Comparison of ENCODE assay signal across 8 cellular contexts in genomic region chr11:108871152-108871551, GRCh38.
A peak's percentile ranks its signal among the peaks of the same experiment; 100 is the strongest.
DNase-seq lines count a peak whose midpoint lies in the region; TF ChIP-seq lines count a peak whose summit lies in the region.

No MANE protein-coding gene starts in this region.

- H3K9me3 Mint-ChIP-seq in activated T-helper 2 cell treated with anti-CD3 and anti-CD28 coated beads, Interferon-gamma antibody, Interleukin-2, Interleukin-4, amounts not matched to agents 10 μg/mL and 5 μg/mL and 100 μg/mL, durations not matched to agents 14 hours and 24 hours and 36 hours = no peaks in the 10 kb centered on the region

- no peaks in the 10 kb centered on the region for H3K36me3 Mint-ChIP-seq in activated T-helper 2 cell treated with anti-CD3 and anti-CD28 coated beads, Interferon-gamma antibody, Interleukin-2, Interleukin-4, amounts not matched to agents 10 μg/mL and 5 μg/mL and 100 μg/mL, durations not matched to agents 14 hours and 24 hours and 36 hours (ENCODE audit: low read depth)

- H3K27me3 Mint-ChIP-seq in activated T-helper 2 cell treated with anti-CD3 and anti-CD28 coated beads, Interferon-gamma antibody, Interleukin-2, Interleukin-4, amounts not matched to agents 10 μg/mL and 5 μg/mL and 100 μg/mL, durations not matched to agents 14 hours and 24 hours and 36 hours (ENCODE audit: low read depth) = no peaks in the 10 kb centered on the region

- TF ChIP-seq POLR2A in transverse colon (IDR thresholded peaks at IDR 0.05) = no peak

- no peaks in the 10 kb centered on the region for H4K20me1 ChIP-seq in OCI-LY7 (ENCODE audit: insufficient read depth, low read length)

- CTCF ChIA-PET in A673 (lab: Charles Lee) (interaction anchor here (0.6 to 1.4 kb wide), 6 partner anchors 10 to 363 kb away, joined by 3 to 11 read pairs (median 4); no protein-coding TSS in a partner anchor), OCI-LY7 (lab: Charles Lee; ENCODE audit: unreplicated experiment) (no interaction called here)

- H3K9me2 ChIP-seq in OCI-LY7 (ENCODE audit: insufficient read depth, low read length) = no peaks in the 10 kb centered on the region

- peak; percentile 79 for TF ChIP-seq CTCF in A673 (conservative IDR thresholded peaks at IDR 0.05; ENCODE audit: low read depth, low read length)
- peak; percentile 55; the same call in 2 of the 3 replicates for TF ChIP-seq CTCF in GM12872 (IDR thresholded peaks at IDR 0.05; ENCODE audit: insufficient read depth, low read depth, low read length)
- TF ChIP-seq CTCF in OCI-LY7 (conservative IDR thresholded peaks at IDR 0.05; ENCODE audit: low read length) = peak; percentile 66
- TF ChIP-seq CTCF in transverse colon (IDR thresholded peaks at IDR 0.05) = peak in 2 of 5 experiments; percentile 14 to 23

- H3K9me3 ChIP-seq in A673 (ENCODE audit: low read depth, low read length, poor library complexity, severe bottlenecking) (no peaks in the 10 kb centered on the region), OCI-LY7 (ENCODE audit: low read length) (no peaks in the 10 kb centered on the region), transverse colon (no peaks in the 10 kb centered on the region)

- intact Hi-C loops in A673 (cut with micrococcal nuclease; ENCODE audit: unreplicated experiment) = loop anchor here (1.0 to 10.0 kb wide), 2 partner anchors 173 to 824 kb away; no protein-coding TSS in a partner anchor
- intact Hi-C loops in OCI-LY7 (cut with micrococcal nuclease; ENCODE audit: unreplicated experiment) = loop anchor here (5.0 kb wide), 1 partner anchor 174 kb away; no protein-coding TSS in a partner anchor
- intact Hi-C loops in transverse colon (cut with DNase I; ENCODE audit: low total_unique reads) = no loop called here
- intact Hi-C loops in activated T-helper 2 cell treated with anti-CD3 and anti-CD28 coated beads, Interferon-gamma antibody, Interleukin-2, Interleukin-4, amounts not matched to agents 10 μg/mL and 5 μg/mL and 100 μg/mL, durations not matched to agents 14 hours and 24 hours and 36 hours (cut with micrococcal nuclease) = loop anchor here (1.0 kb wide), 1 partner anchor 173 kb away; no protein-coding TSS in a partner anchor

- no TSS peak for BruUV-seq in A673 (replicated peaks; lab: Mats Ljungman, UMichigan)
- no TSS peak for BruUV-seq in OCI-LY7 (replicated peaks; lab: Mats Ljungman, UMichigan)

- H3K27ac Mint-ChIP-seq in activated T-helper 2 cell treated with anti-CD3 and anti-CD28 coated beads, Interferon-gamma antibody, Interleukin-2, Interleukin-4, amounts not matched to agents 10 μg/mL and 5 μg/mL and 100 μg/mL, durations not matched to agents 14 hours and 24 hours and 36 hours = no peak overlapping the region

- POLR2A ChIA-PET in A673 (lab: Charles Lee; ENCODE audit: low non-redundant PET) (no interaction called here), OCI-LY7 (lab: Charles Lee) (interaction anchor here (0.9 kb wide), 1 partner anchor 14 kb away, joined by 3 read pairs; no protein-coding TSS in a partner anchor)

- no peak overlapping the region for H3K4me3 Mint-ChIP-seq in activated T-helper 2 cell treated with anti-CD3 and anti-CD28 coated beads, Interferon-gamma antibody, Interleukin-2, Interleukin-4, amounts not matched to agents 10 μg/mL and 5 μg/mL and 100 μg/mL, durations not matched to agents 14 hours and 24 hours and 36 hours (ENCODE audit: low read depth)

- DNase-seq in A673 (ENCODE audit: low spot score) = peak; percentile 76
- peak; percentile 30 for DNase-seq in OCI-LY7 (ENCODE audit: low spot score)
- no peak for DNase-seq in epithelial cell of prostate (ENCODE audit: low read depth, low spot score)
- DNase-seq in pulmonary artery endothelial cell (ENCODE audit: low read depth, low spot score) = peak; percentile 67
- no peak for DNase-seq in transverse colon
- DNase-seq in activated T-helper 2 cell treated with anti-CD3 and anti-CD28 coated beads, Interferon-gamma antibody, Interleukin-2, Interleukin-4, amounts not matched to agents 10 μg/mL and 5 μg/mL and 100 μg/mL, durations not matched to agents 14 hours and 24 hours and 36 hours (ENCODE audit: low spot score) = no peak
- no peak for DNase-seq in retina

- no peak for TF ChIP-seq EP300 in transverse colon (IDR thresholded peaks at IDR 0.05; ENCODE audit: low read depth)

- no peaks in the 10 kb centered on the region for H3K36me3 ChIP-seq in A673 (ENCODE audit: insufficient read depth, low read length, poor library complexity, severe bottlenecking)
- H3K36me3 ChIP-seq in OCI-LY7 (ENCODE audit: insufficient read depth, low read length) = no peaks in the 10 kb centered on the region
- no peaks in the 10 kb centered on the region for H3K36me3 ChIP-seq in transverse colon

- in situ Hi-C loops in transverse colon (cut with MboI; ENCODE audit: low pct_ligation_motif_present in 1 of 4, low pct_unique_long_range_greater_than_20kb in 1 of 4, low sequenced_read_pairs in 3 of 4) = no loop called here

- H3K4me3 ChIP-seq in A673 (ENCODE audit: low read depth, low read length, poor library complexity, severe bottlenecking) (no peak overlapping the region), OCI-LY7 (ENCODE audit: low read depth, low read length, poor library complexity, severe bottlenecking) (no peak overlapping the region), transverse colon (no peak overlapping the region)

- peaks cover 22% of the 10 kb centered on the region for H3K4me1 Mint-ChIP-seq in activated T-helper 2 cell treated with anti-CD3 and anti-CD28 coated beads, Interferon-gamma antibody, Interleukin-2, Interleukin-4, amounts not matched to agents 10 μg/mL and 5 μg/mL and 100 μg/mL, durations not matched to agents 14 hours and 24 hours and 36 hours (ENCODE audit: low read depth)

- no peak overlapping the region for H2AFZ ChIP-seq in OCI-LY7 (ENCODE audit: low read length)

- no peak overlapping the region for H3K4me2 ChIP-seq in OCI-LY7 (ENCODE audit: low read length)

- no peaks in the 10 kb centered on the region for H3K27me3 ChIP-seq in A673 (replicated peaks; ENCODE audit: insufficient read depth, low read depth, low read length, poor library complexity)
- H3K27me3 ChIP-seq in transverse colon = no peaks in the 10 kb centered on the region

- H3K4me1 ChIP-seq in A673 (ENCODE audit: insufficient read depth, low read length, poor library complexity, severe bottlenecking) (peaks cover 36% of the 10 kb centered on the region), OCI-LY7 (ENCODE audit: insufficient read depth, low read length, poor library complexity, severe bottlenecking) (no peaks in the 10 kb centered on the region), transverse colon (no peaks in the 10 kb centered on the region)

- no peak overlapping the region for H3K27ac ChIP-seq in A673 (ENCODE audit: low read depth, low read length, poor library complexity, severe bottlenecking)
- H3K27ac ChIP-seq in OCI-LY7 (ENCODE audit: low read depth, low read length, poor library complexity, severe bottlenecking) = no peak overlapping the region
- H3K27ac ChIP-seq in epithelial cell of prostate = peak overlapping the region; percentile 76
- H3K27ac ChIP-seq in transverse colon = no peak overlapping the region

- H3K79me2 ChIP-seq in OCI-LY7 (ENCODE audit: insufficient read depth, low read depth, low read length) = no peaks in the 10 kb centered on the region

Comparison
In these comparisons a context has a peak if more than half of its experiments do, and no peak if none do; other contexts are left out.
1. DNase-seq: peak in A673 (single experiment), OCI-LY7 (single experiment) and pulmonary artery endothelial cell (single experiment); none in epithelial cell of prostate (single experiment), transverse colon (single experiment), activated T-helper 2 cell treated with anti-CD3 and anti-CD28 coated beads, Interferon-gamma antibody, Interleukin-2, Interleukin-4, amounts not matched to agents 10 μg/mL and 5 μg/mL and 100 μg/mL, durations not matched to agents 14 hours and 24 hours and 36 hours (single experiment) and retina (single experiment).